27 cellular contexts compared by ENCODE assay signal in the genomic region with DNA sequence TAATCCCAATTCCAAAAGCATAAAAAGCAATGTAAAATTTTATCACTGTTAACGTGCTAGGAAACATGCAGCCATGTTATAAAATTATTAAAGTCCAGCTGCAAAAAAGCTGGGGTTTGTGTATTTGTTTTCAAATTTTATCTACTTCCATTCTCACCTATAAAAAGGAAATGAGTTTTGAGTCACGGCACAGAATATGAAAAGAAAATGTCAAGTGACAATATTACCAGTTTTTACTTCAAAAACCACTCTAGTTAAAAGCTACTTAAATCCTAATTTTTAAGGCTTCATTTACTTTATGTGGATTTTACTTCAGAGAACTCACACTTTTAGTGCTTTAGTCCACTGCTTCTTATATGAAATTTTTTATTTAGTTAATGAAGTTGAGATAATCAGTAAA.
DNase-seq lines count a peak whose midpoint lies in the region; ATAC-seq, FAIRE-seq and TF ChIP-seq lines count a peak whose summit lies in the region.
"Had no signal": no experiment of that assay in that cellular context is flagged by ENCODE, and none has a peak within 500 bp of the region (broad histone marks: within the 10 kb centered on the region; RNA-seq: fewer than 3 reads in every experiment).

No MANE protein-coding gene starts in this region.

- no peak for TF ChIP-seq POLR2A in IMR-90 (IDR thresholded peaks at IDR 0.05; ENCODE audit: low read depth, low read length)

- ATAC-seq in IMR-90 (ENCODE audit: low read depth) (no peak), GM21737 (IDR thresholded peaks at IDR 0.05; ENCODE audit: unreplicated experiment) (no peak)
- ATAC-seq: activated T-cell treated with anti-CD3 and anti-CD28 coated beads, Interleukin-2, amount 50 U/mL, for 4 hours; CD8-positive, alpha-beta T cell; psoas muscle; WTC11 had no signal

- no peak overlapping the region for H2BK120ac ChIP-seq in IMR-90 (ENCODE audit: low read depth, low read length)

- peak overlapping the region; percentile 11; the same call in 1 of the 2 replicates for H3K23ac ChIP-seq in IMR-90 (ENCODE audit: low read depth, low read length)

- no peaks in the 10 kb centered on the region for H3K9me3 ChIP-seq in IMR-90 (ENCODE audit: control insufficient read depth, insufficient read depth, low read length)
- no peaks in the 10 kb centered on the region for H3K9me3 ChIP-seq in keratinocyte (ENCODE audit: control insufficient read depth, low read depth, low read length)
- H3K9me3 ChIP-seq: adrenal gland, neutrophil, psoas muscle, transverse colon had no signal

- no peak overlapping the region for H2BK15ac ChIP-seq in IMR-90 (ENCODE audit: low read depth, low read length)

- peaks cover 47% of the 10 kb centered on the region for H3K4me1 ChIP-seq in ACC112 (ENCODE audit: control insufficient read depth, insufficient read depth, low read length, unreplicated experiment)
- peaks cover 18% of the 10 kb centered on the region for H3K4me1 ChIP-seq in IMR-90 (ENCODE audit: control insufficient read depth, insufficient read depth, low read length)
- H3K4me1 ChIP-seq in keratinocyte (ENCODE audit: control insufficient read depth, extremely low read depth, insufficient read depth, low read length): peaks cover 37% of the 10 kb centered on the region

- no peak overlapping the region for H3K9ac ChIP-seq in IMR-90 (ENCODE audit: low read depth, low read length)
- H3K9ac ChIP-seq in keratinocyte (ENCODE audit: control insufficient read depth, extremely low read depth, insufficient read depth, low read length): peak overlapping the region; percentile 95
- H3K9ac ChIP-seq: KMS-11 had no signal

- no peak overlapping the region for H2AK9ac ChIP-seq in IMR-90 (replicated peaks; ENCODE audit: low read depth, low read length, poor library complexity)

- H3K18ac ChIP-seq in IMR-90 (ENCODE audit: low read depth, low read length): no peak overlapping the region

- H2AFZ ChIP-seq in ACC112 (ENCODE audit: low read length, unreplicated experiment) (no peak overlapping the region), IMR-90 (replicated peaks; ENCODE audit: low read length, poor library complexity) (no peak overlapping the region), keratinocyte (ENCODE audit: control insufficient read depth, low read length) (no peak overlapping the region)

- in situ Hi-C loops in IMR-90 (cut with MboI; ENCODE audit: low sequenced_read_pairs) (loop anchor here (5.0 kb wide), 1 partner anchor 132 kb away; no protein-coding TSS in a partner anchor), KBM-7 (cut with MboI; ENCODE audit: low pct_unique_long_range_greater_than_20kb, low sequenced_read_pairs) (no loop called here)

- H3K56ac ChIP-seq in IMR-90 (ENCODE audit: extremely low read depth, insufficient read depth, low read length): no peak overlapping the region

- H2BK20ac ChIP-seq in IMR-90 (ENCODE audit: low read depth, low read length): no peak overlapping the region

- H3K4me2 ChIP-seq in IMR-90 (ENCODE audit: low read depth, low read length): 0 out of 2 replicates have a peak overlapping the region, but pooled peaks have one; percentile 91
- H3K4me2 ChIP-seq in keratinocyte (ENCODE audit: control insufficient read depth, extremely low read depth, insufficient read depth, low read depth, low read length): peak overlapping the region; percentile 72
- H3K4me2 ChIP-seq: KMS-11 had no signal

- CTCF ChIA-PET in IMR-90 (lab: Yijun Ruan, JAX): no interaction called here

- no TSS peak for BruUV-seq in IMR-90 (replicated peaks; lab: Mats Ljungman, UMichigan)

- no peak overlapping the region for H4K5ac ChIP-seq in IMR-90 (ENCODE audit: low read depth, low read length)

- H4K91ac ChIP-seq in IMR-90 (ENCODE audit: insufficient read depth, low read depth, low read length): no peak overlapping the region

- H3K79me2 ChIP-seq in ACC112 (ENCODE audit: control insufficient read depth, insufficient read depth, low read length, unreplicated experiment) (peaks cover 99% of the 10 kb centered on the region), keratinocyte (ENCODE audit: control insufficient read depth, insufficient read depth, low read length) (peaks cover 98% of the 10 kb centered on the region)

- H3K27ac ChIP-seq in ACC112 (ENCODE audit: low read depth, low read length): peak overlapping the region; percentile 100
- no peak overlapping the region for H3K27ac ChIP-seq in IMR-90 (ENCODE audit: insufficient read depth, low read length)
- H3K27ac ChIP-seq in keratinocyte (ENCODE audit: control insufficient read depth, insufficient read depth, low read length): peak overlapping the region; percentile 85
- H3K27ac ChIP-seq: adrenal gland, KMS-11, neutrophil, psoas muscle, transverse colon had no signal

- TF ChIP-seq CTCF in IMR-90 (conservative IDR thresholded peaks at IDR 0.05; ENCODE audit: low read depth, low read length) (no peak), bronchial epithelial cell (IDR thresholded peaks at IDR 0.05; ENCODE audit: insufficient read depth, low read length, severe bottlenecking) (no peak), keratinocyte (optimal IDR thresholded peaks at IDR 0.05 in 1 of 3, IDR thresholded peaks at IDR 0.05 in 1 of 3, conservative IDR thresholded peaks at IDR 0.05 in 1 of 3; ENCODE audit: extremely low read depth in 1 of 3, insufficient read depth in 2 of 3, low read length in 3 of 3) (no peak)

- H4K8ac ChIP-seq in IMR-90 (ENCODE audit: low read depth in 2 of 2, low read length in 2 of 2): peak overlapping the region in 1 of 2 experiments; percentile 22; a peak in 1 of 4 replicates

- DNase-seq in IMR-90 (no peak), bronchial epithelial cell (ENCODE audit: low read depth) (no peak), keratinocyte (ENCODE audit: low read depth, low spot score) (no peak), KBM-7 (no peak), posterior vena cava (ENCODE audit: low spot score) (no peak), NCI-H2196 treated with DMSO at 0.1 percent for 48 hours (lab: John Stamatoyannopoulos, UW; ENCODE audit: unreplicated experiment) (no peak)
- DNase-seq: activated CD4-positive, alpha-beta T cell treated with anti-CD3 and anti-CD28 coated beads, Interleukin-2, amount 10 ng/mL, durations not matched to agents 7 days and 5 days; activated gamma-delta T cell treated with Interleukin-2 at 50 U/mL for 16 hours; activated T-cell treated with anti-CD3 and anti-CD28 coated beads, Interleukin-2, amount 50 U/mL, for 4 hours; adrenal gland; CD8-positive, alpha-beta T cell; effector CD4-positive, alpha-beta T cell; hippocampal formation; mesendoderm; MV-4-11; NCI-H1436 treated with DMSO at 0.1 percent for 48 hours; NCI-H446 treated with DMSO at 0.1 percent for 48 hours; psoas muscle; Right ventricle myocardium superior; transverse colon had no signal

- no peak overlapping the region for H2AK5ac ChIP-seq in IMR-90 (ENCODE audit: low read depth, low read length)

- peaks cover 0 to 27% of the 10 kb centered on the region in 2 experiments; a peak in 2 of 4 replicates for H3K79me1 ChIP-seq in IMR-90 (ENCODE audit: low read depth in 1 of 2, low read length in 2 of 2)

- POLR2A ChIA-PET in IMR-90 (lab: Charles Lee; ENCODE audit: unreplicated experiment): no interaction called here

- dilution Hi-C loops in IMR-90 (cut with HindIII; ENCODE audit: low sequenced_read_pairs, unreplicated experiment): loop anchor here (25.0 kb wide), 1 partner anchor 232 kb away; no protein-coding TSS in a partner anchor
- dilution Hi-C loops in keratinocyte (cut with MboI; ENCODE audit: extremely low pct_ligation_motif_present, low sequenced_read_pairs): loop anchor here (10.0 to 25.0 kb wide), 2 partner anchors 120 to 232 kb away; no protein-coding TSS in a partner anchor

- peaks cover 25% of the 10 kb centered on the region for H3K36me3 ChIP-seq in ACC112 (ENCODE audit: insufficient read depth, low read length)
- H3K36me3 ChIP-seq in IMR-90 (ENCODE audit: control insufficient read depth, insufficient read depth, low read length): no peaks in the 10 kb centered on the region; the same call in 1 of the 2 replicates
- no peaks in the 10 kb centered on the region for H3K36me3 ChIP-seq in bronchial epithelial cell (ENCODE audit: control insufficient read depth, insufficient read depth, low read length)
- H3K36me3 ChIP-seq in keratinocyte (ENCODE audit: control insufficient read depth in 2 of 2, extremely low read depth in 1 of 2, insufficient read depth in 2 of 2, low read length in 2 of 2): peaks cover 3 to 15% of the 10 kb centered on the region in 2 experiments
- H3K36me3 ChIP-seq: adrenal gland, neutrophil, transverse colon had no signal

- WGBS in IMR-90 (ENCODE audit: extremely low coverage in 2 of 2, insufficient read length in 1 of 2), 2 experiments: no CpG with 5 or more reads among the region's 2 CpGs

- H3K27me3 ChIP-seq in ACC112 (ENCODE audit: insufficient read depth, low read length) (no peaks in the 10 kb centered on the region), IMR-90 (ENCODE audit: control insufficient read depth, insufficient read depth, low read length) (no peaks in the 10 kb centered on the region), bronchial epithelial cell (ENCODE audit: control insufficient read depth, insufficient read depth, low read length) (no peaks in the 10 kb centered on the region), keratinocyte (ENCODE audit: control insufficient read depth, extremely low read depth, insufficient read depth, low read length) (no peaks in the 10 kb centered on the region)

- FAIRE-seq in bronchial epithelial cell (lab: Jason Lieb, UNC) (no peak), keratinocyte (lab: Jason Lieb, UNC) (peak; percentile 29)
- FAIRE-seq: GM12891, H1 had no signal

- H3K4ac ChIP-seq in IMR-90 (ENCODE audit: low read depth, low read length): no peak overlapping the region

- peaks cover 5% of the 10 kb centered on the region; the same call in 1 of the 2 replicates for H3K9me1 ChIP-seq in IMR-90 (ENCODE audit: insufficient read depth, low read length)
- no peaks in the 10 kb centered on the region for H3K9me1 ChIP-seq in keratinocyte (ENCODE audit: control insufficient read depth, extremely low read depth, insufficient read depth, low read length)

- intact Hi-C loops in IMR-90 (cut with micrococcal nuclease): loop anchor here (10.0 kb wide), 3 partner anchors 50 to 440 kb away; a partner anchor contains a TSS
- intact Hi-C loops in posterior vena cava (cut with DNase I): no loop called here

- peak overlapping the region; percentile 69 for H2BK5ac ChIP-seq in IMR-90 (ENCODE audit: low read depth, low read length, poor library complexity, severe bottlenecking)

- H3K4me3 ChIP-seq in ACC112 (ENCODE audit: low read depth, low read length) (peak overlapping the region; percentile 98), IMR-90 (ENCODE audit: insufficient read depth, low read depth, low read length) (no peak overlapping the region), bronchial epithelial cell (ENCODE audit: low read depth, low read length) (peak overlapping the region; percentile 97), keratinocyte (ENCODE audit: control insufficient read depth in 2 of 3, extremely low read depth in 1 of 3, insufficient read depth in 2 of 3, low read depth in 1 of 3, low read length in 3 of 3) (peak overlapping the region; percentile 65 to 80 (median 71))
- H3K4me3 ChIP-seq: adrenal gland, psoas muscle, transverse colon had no signal

- TF ChIP-seq RAD21 in IMR-90 (IDR thresholded peaks at IDR 0.05; ENCODE audit: low read length): no peak

- H4K20me1 ChIP-seq in IMR-90 (ENCODE audit: insufficient read depth, low read length): no peaks in the 10 kb centered on the region; the same call in 1 of the 2 replicates
- H4K20me1 ChIP-seq in keratinocyte (ENCODE audit: control insufficient read depth, extremely low read depth, insufficient read depth, low read length): peaks cover 7% of the 10 kb centered on the region

- H3K14ac ChIP-seq in IMR-90 (replicated peaks; ENCODE audit: low read depth, low read length): no peak overlapping the region
